2 cellular contexts compared by ENCODE assay signal in the genomic region with DNA sequence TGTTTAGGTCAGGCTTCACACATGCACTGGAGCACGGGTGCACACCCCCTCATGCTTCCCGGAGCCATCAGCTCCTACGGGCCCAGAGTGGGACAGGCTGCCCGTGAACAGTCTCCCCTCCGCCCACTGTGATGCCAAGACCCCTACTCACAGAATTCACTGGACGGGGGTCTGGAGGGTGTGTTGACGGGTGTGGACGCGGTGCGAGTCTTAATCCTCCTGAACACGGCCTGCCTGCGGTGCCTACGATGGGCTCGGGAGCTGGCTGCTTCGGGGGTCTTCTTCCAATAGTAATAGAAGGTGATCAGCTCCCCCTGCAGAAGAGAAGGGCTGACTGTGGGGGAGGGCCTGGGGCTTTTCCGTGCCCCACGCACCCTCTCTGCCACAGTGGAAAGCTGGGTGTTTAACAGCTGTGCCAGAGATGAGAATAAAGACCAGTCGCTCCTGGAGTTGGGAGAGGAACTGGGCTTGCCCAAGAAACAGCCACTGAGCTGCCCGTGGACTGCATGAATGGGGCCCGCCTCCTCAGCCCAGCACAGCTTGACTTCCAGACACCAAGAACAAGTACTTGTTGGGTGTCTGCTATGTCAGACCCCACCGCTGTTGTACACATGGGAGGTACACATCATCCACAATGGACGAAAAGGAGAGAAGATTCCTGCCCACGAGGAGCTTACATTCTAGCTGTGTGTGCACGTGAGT.
A peak's percentile ranks its signal among the peaks of the same experiment; 100 is the strongest.
TF ChIP-seq lines count a peak whose summit lies in the region.

No MANE protein-coding gene starts in this region.

TF ChIP-seq in HepG2, 621 proteins besides CTCF, POLR2A, EP300 and RAD21:
- TF ChIP-seq ZNF234 (CRISPR knock-in tag; conservative IDR thresholded peaks at IDR 0.05), result no peak
- TF ChIP-seq AGO2 (optimal IDR thresholded peaks at IDR 0.05; ENCODE audit: low read depth, low read length), result peak; percentile 38
TF ChIP-seq in HepG2: peak in this region for 1.

TF ChIP-seq in H1, 55 proteins besides CTCF, POLR2A, EP300 and RAD21:
- TF ChIP-seq SIN3A (conservative IDR thresholded peaks at IDR 0.05 in 1 of 2, IDR thresholded peaks at IDR 0.05 in 1 of 2; ENCODE audit: low read depth in 1 of 2, low read length in 2 of 2) (no peak), HDAC2 (IDR thresholded peaks at IDR 0.05; ENCODE audit: borderline replicate concordance in 1 of 2, low read depth in 2 of 2, low read length in 2 of 2) (no peak), TEAD4 (IDR thresholded peaks at IDR 0.05; ENCODE audit: low read depth, low read length) (no peak)
- TF ChIP-seq, protein P1, sequence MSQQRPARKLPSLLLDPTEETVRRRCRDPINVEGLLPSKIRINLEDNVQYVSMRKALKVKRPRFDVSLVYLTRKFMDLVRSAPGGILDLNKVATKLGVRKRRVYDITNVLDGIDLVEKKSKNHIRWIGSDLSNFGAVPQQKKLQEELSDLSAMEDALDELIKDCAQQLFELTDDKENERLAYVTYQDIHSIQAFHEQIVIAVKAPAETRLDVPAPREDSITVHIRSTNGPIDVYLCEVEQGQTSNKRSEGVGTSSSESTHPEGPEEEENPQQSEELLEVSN (IDR thresholded peaks at IDR 0.05), result no peak
